Comparison of ENCODE assay signal across 13 cellular contexts in genomic region chr7:55441668-55442305, GRCh38.
DNase-seq lines count a peak whose midpoint lies in the region; ATAC-seq and TF ChIP-seq lines count a peak whose summit lies in the region.
"Had no signal": no experiment of that assay in that cellular context is flagged by ENCODE, and none has a peak within 500 bp of the region (broad histone marks: within the 10 kb centered on the region; RNA-seq: fewer than 3 reads in every experiment).

No MANE protein-coding gene starts in this region.

- POLR2A ChIA-PET in HEK293T (lab: Yijun Ruan, JAX), result no interaction called here

- H3K9me3 ChIP-seq in mesenchymal stem cell (ENCODE audit: control insufficient read depth, low read length), result no peaks in the 10 kb centered on the region
- H3K9me3 ChIP-seq: psoas muscle, stomach had no signal

- no peak overlapping the region for H2BK5ac ChIP-seq in mesenchymal stem cell (ENCODE audit: low read depth, low read length, poor library complexity, severe bottlenecking)

- no peak overlapping the region for H3K27ac ChIP-seq in brain microvascular endothelial cell
- no peak overlapping the region for H3K27ac ChIP-seq in mesenchymal stem cell (ENCODE audit: low read length, poor library complexity, severe bottlenecking)
- H3K27ac ChIP-seq: psoas muscle, stomach had no signal

- H3K9ac ChIP-seq in mesenchymal stem cell (ENCODE audit: low read length), result no peak overlapping the region

- DNase-seq in AG10803 (ENCODE audit: low read depth) (peak; percentile 88), HFFc6 (peak; percentile 79), brain microvascular endothelial cell (peak; percentile 57), mesenchymal stem cell (peak; percentile 58), HEK293T (ENCODE audit: extremely low spot score) (no peak), SHP77 treated with DMSO at 0.1 percent for 48 hours (lab: John Stamatoyannopoulos, UW) (no peak), NCI-H1436 (lab: John Stamatoyannopoulos, UW) (no peak)
- DNase-seq: midbrain, NCI-H1092, psoas muscle, stomach had no signal

- H3K36me3 ChIP-seq in brain microvascular endothelial cell (replicated peaks) (no peaks in the 10 kb centered on the region), mesenchymal stem cell (ENCODE audit: control insufficient read depth in 1 of 2, insufficient read depth in 2 of 2, low read depth in 1 of 2, low read length in 2 of 2) (peaks cover 0 to 3% of the 10 kb centered on the region in 2 experiments)
- H3K36me3 ChIP-seq: stomach had no signal

- in situ Hi-C loops in brain microvascular endothelial cell (cut with HindIII; ENCODE audit: low pct_ligation_motif_present, low sequenced_read_pairs), result no loop called here

- 96% methylated on average over 5 of the region's 5 CpGs for WGBS in mesenchymal stem cell

- no peak for TF ChIP-seq CTCF in AG10803 (conservative IDR thresholded peaks at IDR 0.05; ENCODE audit: low read length)
- no peak for TF ChIP-seq CTCF in HFFc6 (IDR thresholded peaks at IDR 0.05)
- no peak for TF ChIP-seq CTCF in brain microvascular endothelial cell (IDR thresholded peaks at IDR 0.05; ENCODE audit: low read depth, low read length, missing control alignments)

- H3K4me1 Mint-ChIP-seq in HFFc6 (ENCODE audit: low read depth), result peaks cover 52% of the 10 kb centered on the region

- no peak for ATAC-seq in HG03280 (IDR thresholded peaks at IDR 0.05; ENCODE audit: unreplicated experiment)

- no peak overlapping the region for H3K4ac ChIP-seq in mesenchymal stem cell (ENCODE audit: low read depth in 1 of 2, low read length in 2 of 2)

- no peak overlapping the region for H2BK120ac ChIP-seq in mesenchymal stem cell (ENCODE audit: low read depth, low read length)

- H3K27me3 ChIP-seq in brain microvascular endothelial cell (replicated peaks) (no peaks in the 10 kb centered on the region), mesenchymal stem cell (ENCODE audit: control insufficient read depth in 1 of 2, insufficient read depth in 1 of 2, low read length in 2 of 2) (no peaks in the 10 kb centered on the region)
- H3K27me3 ChIP-seq: stomach had no signal

- H3K18ac ChIP-seq in mesenchymal stem cell (ENCODE audit: low read depth in 1 of 2, low read length in 2 of 2), result no peak overlapping the region

- H3K27me3 Mint-ChIP-seq in HFFc6 (ENCODE audit: insufficient read depth), result peaks cover 2% of the 10 kb centered on the region
- H3K27me3 Mint-ChIP-seq: brain had no signal

- H3K4me3 ChIP-seq in AG10803 (ENCODE audit: low read length) (no peak overlapping the region), brain microvascular endothelial cell (ENCODE audit: low read depth, low read length) (no peak overlapping the region), mesenchymal stem cell (ENCODE audit: insufficient read depth in 1 of 2, low read depth in 1 of 2, low read length in 2 of 2) (no peak overlapping the region)
- H3K4me3 ChIP-seq: psoas muscle, stomach had no signal

- peak overlapping the region; percentile 86 for H3K27ac Mint-ChIP-seq in HFFc6

- no peaks in the 10 kb centered on the region for H3K9me3 Mint-ChIP-seq in HFFc6

- H4K91ac ChIP-seq in mesenchymal stem cell (ENCODE audit: low read length), result no peak overlapping the region

- CTCF ChIA-PET in HEK293T (lab: Yijun Ruan, JAX), result no interaction called here

- no peaks in the 10 kb centered on the region for H3K79me1 ChIP-seq in mesenchymal stem cell (replicated peaks; ENCODE audit: low read length, poor library complexity, severe bottlenecking)

- no peak overlapping the region for H3K4me2 ChIP-seq in mesenchymal stem cell (ENCODE audit: low read length, poor library complexity, severe bottlenecking)

- no peak overlapping the region for H3K23ac ChIP-seq in mesenchymal stem cell (ENCODE audit: low read length in 2 of 2)

- no peaks in the 10 kb centered on the region for H3K36me3 Mint-ChIP-seq in HFFc6 (ENCODE audit: low read depth)
- H3K36me3 Mint-ChIP-seq: brain had no signal

- no peak overlapping the region for H4K8ac ChIP-seq in mesenchymal stem cell (ENCODE audit: low read length)

- H2AK5ac ChIP-seq in mesenchymal stem cell (ENCODE audit: low read length, severe bottlenecking), result no peak overlapping the region

- no peak overlapping the region for H2BK12ac ChIP-seq in mesenchymal stem cell (ENCODE audit: low read length in 2 of 2)

- no peak overlapping the region for H2BK15ac ChIP-seq in mesenchymal stem cell (ENCODE audit: low read depth, poor library complexity, severe bottlenecking)

- H3K4me1 ChIP-seq in mesenchymal stem cell (ENCODE audit: control insufficient read depth, insufficient read depth, low read depth, low read length), result no peaks in the 10 kb centered on the region

- no peak overlapping the region for H3K4me3 Mint-ChIP-seq in HFFc6
- H3K4me3 Mint-ChIP-seq: brain had no signal

- H2AFZ ChIP-seq in mesenchymal stem cell (ENCODE audit: low read depth, low read length), result no peak overlapping the region

- no peak overlapping the region for H3K14ac ChIP-seq in mesenchymal stem cell (ENCODE audit: low read length in 2 of 2)

TF ChIP-seq in HEK293T, 16 proteins besides CTCF, POLR2A, EP300 and RAD21:
- no peak for TF ChIP-seq FOXK2 (IDR thresholded peaks at IDR 0.05)
- TF ChIP-seq LEF1 (IDR thresholded peaks at IDR 0.05; ENCODE audit: borderline replicate concordance), result no peak
- no peak for TF ChIP-seq TARDBP (IDR thresholded peaks at IDR 0.05)
- TF ChIP-seq NFRKB (IDR thresholded peaks at IDR 0.05), result no peak
- TF ChIP-seq BHLHE40 (IDR thresholded peaks at IDR 0.05; ENCODE audit: borderline replicate concordance), result no peak
- no peak for TF ChIP-seq CTBP1 (IDR thresholded peaks at IDR 0.05; ENCODE audit: borderline replicate concordance)
- no peak for TF ChIP-seq L3MBTL2 (conservative IDR thresholded peaks at IDR 0.05)

Comparison
In these comparisons a context has a peak if more than half of its experiments do, and no peak if none do; other contexts are left out.
1. DNase-seq: peak in AG10803 (single experiment), HFFc6 (single experiment), brain microvascular endothelial cell (single experiment) and mesenchymal stem cell (single experiment); none in HEK293T (single experiment), SHP77 treated with DMSO at 0.1 percent for 48 hours (single experiment) and NCI-H1436 (single experiment).